Comparison of ENCODE assay signal across 2 cellular contexts in genomic region chr19:46471778-46472543, GRCh38.
A peak's percentile ranks its signal among the peaks of the same experiment; 100 is the strongest.
TF ChIP-seq lines count a peak whose summit lies in the region.

No MANE protein-coding gene starts in this region.

TF ChIP-seq in HEK293, 187 proteins besides CTCF, POLR2A, EP300 and RAD21:
- no peak for TF ChIP-seq ZNF654 (tag by site-specific recombination; IDR thresholded peaks at IDR 0.05; ENCODE audit: low read depth)
- TF ChIP-seq ZNF514 (tag by site-specific recombination; IDR thresholded peaks at IDR 0.05): no peak
- no peak for TF ChIP-seq ZNF239 (tag by site-specific recombination; IDR thresholded peaks at IDR 0.05)
- no peak for TF ChIP-seq ZNF248 (tag by site-specific recombination; IDR thresholded peaks at IDR 0.05)
- no peak for TF ChIP-seq ZNF561 (tag by site-specific recombination; IDR thresholded peaks at IDR 0.05; ENCODE audit: borderline replicate concordance)
- TF ChIP-seq, protein P1, sequence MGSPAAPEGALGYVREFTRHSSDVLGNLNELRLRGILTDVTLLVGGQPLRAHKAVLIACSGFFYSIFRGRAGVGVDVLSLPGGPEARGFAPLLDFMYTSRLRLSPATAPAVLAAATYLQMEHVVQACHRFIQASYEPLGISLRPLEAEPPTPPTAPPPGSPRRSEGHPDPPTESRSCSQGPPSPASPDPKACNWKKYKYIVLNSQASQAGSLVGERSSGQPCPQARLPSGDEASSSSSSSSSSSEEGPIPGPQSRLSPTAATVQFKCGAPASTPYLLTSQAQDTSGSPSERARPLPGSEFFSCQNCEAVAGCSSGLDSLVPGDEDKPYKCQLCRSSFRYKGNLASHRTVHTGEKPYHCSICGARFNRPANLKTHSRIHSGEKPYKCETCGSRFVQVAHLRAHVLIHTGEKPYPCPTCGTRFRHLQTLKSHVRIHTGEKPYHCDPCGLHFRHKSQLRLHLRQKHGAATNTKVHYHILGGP (tag by site-specific recombination; IDR thresholded peaks at IDR 0.05): no peak
- TF ChIP-seq INSM2 (tag by site-specific recombination; IDR thresholded peaks at IDR 0.05): no peak
- TF ChIP-seq ZNF621 (tag by site-specific recombination; IDR thresholded peaks at IDR 0.05): no peak
- TF ChIP-seq KLF1 (tag by site-specific recombination; IDR thresholded peaks at IDR 0.05): no peak
- TF ChIP-seq SALL2 (tag by site-specific recombination; IDR thresholded peaks at IDR 0.05; ENCODE audit: borderline replicate concordance): no peak
- no peak for TF ChIP-seq ZNF791 (tag by site-specific recombination; IDR thresholded peaks at IDR 0.05)
- no peak for TF ChIP-seq EGR2 (tag by site-specific recombination; IDR thresholded peaks at IDR 0.05; ENCODE audit: low read depth)
- no peak for TF ChIP-seq ZNF169 (tag by site-specific recombination; IDR thresholded peaks at IDR 0.05)
TF ChIP-seq in HEK293: peak in this region for 0.

TF ChIP-seq in GM12878, 131 proteins besides CTCF, POLR2A, EP300 and RAD21:
- TF ChIP-seq, protein P2, sequence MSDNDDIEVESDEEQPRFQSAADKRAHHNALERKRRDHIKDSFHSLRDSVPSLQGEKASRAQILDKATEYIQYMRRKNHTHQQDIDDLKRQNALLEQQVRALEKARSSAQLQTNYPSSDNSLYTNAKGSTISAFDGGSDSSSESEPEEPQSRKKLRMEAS (IDR thresholded peaks at IDR 0.05; ENCODE audit: low read depth, low read length): no peak
- TF ChIP-seq HSF1 (IDR thresholded peaks at IDR 0.05; ENCODE audit: low read depth, low read length): 0 out of 2 replicates have a peak, but pooled peaks have one; percentile 42
